Comparison of ENCODE assay signal across 2 cellular contexts in genomic region chr15:92807971-92808571, GRCh38.
TF ChIP-seq lines count a peak whose summit lies in the region.

No MANE protein-coding gene starts in this region.

TF ChIP-seq in HEK293, 187 proteins besides CTCF, POLR2A, EP300 and RAD21 (continued from another document):
- TF ChIP-seq ZFP37 (tag by site-specific recombination; IDR thresholded peaks at IDR 0.05) (no peak), ZNF2 (tag by site-specific recombination; IDR thresholded peaks at IDR 0.05) (no peak), HOXA7 (CRISPR knock-in tag; IDR thresholded peaks at IDR 0.05; ENCODE audit: borderline replicate concordance) (no peak), ZNF292 (tag by site-specific recombination; IDR thresholded peaks at IDR 0.05; ENCODE audit: borderline replicate concordance, low read depth) (no peak)

TF ChIP-seq in K562, 482 proteins besides CTCF, POLR2A, EP300 and RAD21 (continued from another document):
- no peak for TF ChIP-seq ZHX1 (conservative IDR thresholded peaks at IDR 0.05; ENCODE audit: low read length)
- TF ChIP-seq CEBPG (CRISPR knock-in tag; IDR thresholded peaks at IDR 0.05), result no peak
- TF ChIP-seq CEBPG (tag; conservative IDR thresholded peaks at IDR 0.05 in 1 of 2, IDR thresholded peaks at IDR 0.05 in 1 of 2), result peak; percentile 31 to 75; a peak in 3 of 4 replicates
- peak; percentile 37; the same call in 1 of the 2 replicates for TF ChIP-seq ZFX (CRISPR knock-in tag; IDR thresholded peaks at IDR 0.05)
- TF ChIP-seq ZBTB5 (IDR thresholded peaks at IDR 0.05), result no peak
- no peak for TF ChIP-seq SREBF1 (IDR thresholded peaks at IDR 0.05; ENCODE audit: borderline replicate concordance, low read depth, low read length)
- 0 out of 2 replicates have a peak, but pooled peaks have one; percentile 47 for TF ChIP-seq RREB1 (CRISPR knock-in tag; IDR thresholded peaks at IDR 0.05)
- TF ChIP-seq ZNF23 (CRISPR knock-in tag; IDR thresholded peaks at IDR 0.05), result no peak
- no peak for TF ChIP-seq ZNF124 (CRISPR knock-in tag; IDR thresholded peaks at IDR 0.05)
- TF ChIP-seq CBX3 (IDR thresholded peaks at IDR 0.05; ENCODE audit: borderline replicate concordance in 1 of 2, low read length in 2 of 2), result no peak
- no peak for TF ChIP-seq AFF4 (CRISPR knock-in tag; IDR thresholded peaks at IDR 0.05)
- TF ChIP-seq NFRKB (IDR thresholded peaks at IDR 0.05; ENCODE audit: low read depth), result peak; percentile 53; the same call in 1 of the 2 replicates
- no peak for TF ChIP-seq ZNF121 (CRISPR knock-in tag; conservative IDR thresholded peaks at IDR 0.05)
- TF ChIP-seq HDGF (IDR thresholded peaks at IDR 0.05), result no peak
- TF ChIP-seq NFIX (CRISPR knock-in tag; IDR thresholded peaks at IDR 0.05; ENCODE audit: low read depth), result no peak
- TF ChIP-seq CEBPB (tag; IDR thresholded peaks at IDR 0.05), result peak; percentile 53
- no peak for TF ChIP-seq NCOA1 (IDR thresholded peaks at IDR 0.05; ENCODE audit: low read depth)
- 0 out of 2 replicates have a peak, but pooled peaks have one; percentile 10 for TF ChIP-seq ETV1 (tag; conservative IDR thresholded peaks at IDR 0.05; ENCODE audit: low read depth)
- TF ChIP-seq RFX1 (IDR thresholded peaks at IDR 0.05), result no peak
